Comparison of ENCODE assay signal across 31 cellular contexts in genomic region chr2:5974477-5974876, GRCh38.
"Had no signal": no experiment of that assay in that cellular context is flagged by ENCODE, and none has a peak within 500 bp of the region (broad histone marks: within the 10 kb centered on the region; RNA-seq: fewer than 3 reads in every experiment).

No MANE protein-coding gene starts in this region.

- H3K36me3 Mint-ChIP-seq: mesothelial cell of epicardium; naive B cell; natural killer cell treated with Interleukin-12 subunit alpha and Interleukin-12 subunit beta and Interleukin-15 and Interleukin-18, amount 100 ng/mL, for 72 hours had no signal

- DNase-seq: colonic mucosa; effector CD8-positive, alpha-beta T cell; endodermal cell; foreskin keratinocyte; heart right ventricle; hippocampal formation; left cardiac atrium; left lung; mesenchymal stem cell; mucosa of descending colon; naive B cell; stimulated activated CD4-positive, alpha-beta T cell treated with anti-CD3 and anti-CD28 coated beads, Interleukin-12 subunit alpha, Interleukin-12 subunit beta, amount 100 ng/mL, for 4 hours; stimulated activated CD4-positive, alpha-beta T cell treated with anti-CD3 and anti-CD28 coated beads, Interleukin-1b, Interleukin-23, amount 100 ng/mL, for 48 hours; stimulated activated CD4-positive, alpha-beta T cell treated with anti-CD3 and anti-CD28 coated beads, Interleukin-4, amount 100 ng/mL, for 1 hour; stimulated activated CD8-positive, alpha-beta memory T cell treated with anti-CD3 and anti-CD28 coated beads, Interleukin-4, amount 100 ng/mL, for 48 hours; stimulated activated naive CD4-positive, alpha-beta T cell treated with Interleukin-2 at 50 U/mL for 16 hours; stomach; tibial artery; upper lobe of left lung had no signal

- H3K9me3 Mint-ChIP-seq: endodermal cell, mesothelial cell of epicardium, naive B cell had no signal

- H3K27me3 ChIP-seq: colonic mucosa, foreskin keratinocyte, gastroesophageal sphincter, left lung, neutrophil, right atrium auricular region, stomach, tibial artery, upper lobe of left lung had no signal

- H3K4me3 Mint-ChIP-seq: dendritic cell treated with granulocyte-macrophage colony-stimulating factor and Interleukin-4, amounts not matched to agents 40 ng/mL and 50 ng/mL, for 4 days; endodermal cell; mesothelial cell of epicardium; naive B cell; natural killer cell treated with Interleukin-12 subunit alpha and Interleukin-12 subunit beta and Interleukin-15 and Interleukin-18, amount 100 ng/mL, for 72 hours had no signal

- H3K36me3 ChIP-seq: colonic mucosa, gastroesophageal sphincter, heart right ventricle, left lung, neutrophil, right atrium auricular region, stomach, tibial artery, upper lobe of left lung had no signal

- H3K9ac ChIP-seq: parathyroid adenoma had no signal

- ATAC-seq: esophagus mucosa; foreskin keratinocyte; gastroesophageal sphincter; heart right ventricle; left cardiac atrium; mucosa of descending colon; natural killer cell treated with Interleukin-12 subunit alpha and Interleukin-12 subunit beta and Interleukin-15 and Interleukin-18, amount 100 ng/mL, for 72 hours; sciatic nerve had no signal

- H3K4me3 ChIP-seq: colonic mucosa, gastroesophageal sphincter, heart right ventricle, left lung, mucosa of descending colon, right atrium auricular region, smooth muscle cell, stomach, tibial artery, upper lobe of left lung had no signal

- H3K27ac ChIP-seq: colonic mucosa, epithelial cell of prostate, foreskin keratinocyte, gastroesophageal sphincter, heart right ventricle, left lung, neutrophil, parathyroid adenoma, right atrium auricular region, stomach, tibial artery, upper lobe of left lung had no signal

- H3K4me1 ChIP-seq: colonic mucosa, foreskin keratinocyte, gastroesophageal sphincter, heart right ventricle, left lung, parathyroid adenoma, right atrium auricular region, stomach, tibial artery had no signal

- H2AFZ ChIP-seq: parathyroid adenoma had no signal

- H3K4me1 Mint-ChIP-seq: naive B cell had no signal

- H3K27me3 Mint-ChIP-seq: dendritic cell treated with granulocyte-macrophage colony-stimulating factor and Interleukin-4, amounts not matched to agents 40 ng/mL and 50 ng/mL, for 4 days; natural killer cell treated with Interleukin-12 subunit alpha and Interleukin-12 subunit beta and Interleukin-15 and Interleukin-18, amount 100 ng/mL, for 72 hours had no signal

- H3K27ac Mint-ChIP-seq: dendritic cell treated with granulocyte-macrophage colony-stimulating factor and Interleukin-4, amounts not matched to agents 40 ng/mL and 50 ng/mL, for 4 days; endodermal cell; mesothelial cell of epicardium; natural killer cell treated with Interleukin-12 subunit alpha and Interleukin-12 subunit beta and Interleukin-15 and Interleukin-18, amount 100 ng/mL, for 72 hours; progenitor cell of endocrine pancreas had no signal

- H3K4me2 ChIP-seq: smooth muscle cell had no signal

- H3K9me3 ChIP-seq: colonic mucosa, gastroesophageal sphincter, heart right ventricle, mucosa of descending colon, neutrophil, right atrium auricular region, stomach, tibial artery, upper lobe of left lung had no signal
